ENCODE assay signal across 8 cellular contexts in the genomic region with DNA sequence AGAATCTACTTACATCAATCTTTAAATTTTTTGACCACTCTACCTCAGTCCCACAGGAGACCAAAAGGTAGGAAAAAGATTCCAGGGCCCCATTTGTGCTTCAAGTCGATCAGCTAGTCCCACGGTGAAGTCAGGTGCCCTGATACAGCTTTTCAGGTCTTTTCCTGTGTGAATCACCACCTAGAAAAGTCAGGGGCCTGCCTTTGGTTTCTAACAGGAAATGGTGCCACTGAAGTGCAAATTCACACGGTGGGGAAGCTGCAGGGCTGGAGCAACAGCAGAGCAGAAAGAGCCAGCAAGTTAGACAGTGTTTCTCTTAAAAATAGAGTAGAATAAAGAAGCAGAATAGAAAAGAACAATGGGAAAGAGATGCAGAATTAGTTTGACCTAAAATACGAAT.
A peak's percentile ranks its signal among the peaks of the same experiment; 100 is the strongest.
DNase-seq lines count a peak whose midpoint lies in the region; ATAC-seq and TF ChIP-seq lines count a peak whose summit lies in the region.

No MANE protein-coding gene starts in this region.

- H3K27ac ChIP-seq in Peyer's patch, result peak overlapping the region in 3 of 4 donors; percentile 28 to 69 (median 29)

- ATAC-seq in GM18502 (IDR thresholded peaks at IDR 0.05; ENCODE audit: poor library complexity, unreplicated experiment) (peak; percentile 96), HG02763 (IDR thresholded peaks at IDR 0.05; ENCODE audit: unreplicated experiment) (peak; percentile 86)

- H3K4me1 ChIP-seq in Peyer's patch, result peaks cover 0 to 12% (median 1%) of the 10 kb centered on the region in 4 donors

- no peak overlapping the region for H3K4me3 ChIP-seq in Peyer's patch

- DNase-seq in Peyer's patch (peak in 2 of 3 donors; percentile 78 to 83), osteocyte (ENCODE audit: extremely low spot score, unreplicated experiment) (no peak), NCI-H446 treated with DMSO at 0.1 percent for 48 hours (lab: John Stamatoyannopoulos, UW) (no peak), LoVo (ENCODE audit: low spot score) (no peak), NOMO-1 (lab: John Stamatoyannopoulos, UW; ENCODE audit: unreplicated experiment in 2 of 2) (no peak)
- DNase-seq in activated naive CD8-positive, alpha-beta T cell treated with anti-CD3 and anti-CD28 coated beads for 36 hours, result peak; percentile 63

- no peaks in the 10 kb centered on the region for H3K27me3 Mint-ChIP-seq in activated naive CD8-positive, alpha-beta T cell treated with anti-CD3 and anti-CD28 coated beads for 36 hours
- no peaks in the 10 kb centered on the region for H3K27me3 Mint-ChIP-seq in osteocyte (ENCODE audit: unreplicated experiment)

- H3K36me3 ChIP-seq in Peyer's patch, result no peaks in the 10 kb centered on the region

- H3K4me1 Mint-ChIP-seq in activated naive CD8-positive, alpha-beta T cell treated with anti-CD3 and anti-CD28 coated beads for 36 hours, result peaks cover 68% of the 10 kb centered on the region
- peaks cover 20% of the 10 kb centered on the region for H3K4me1 Mint-ChIP-seq in osteocyte (ENCODE audit: unreplicated experiment)

- no peaks in the 10 kb centered on the region for H3K27me3 ChIP-seq in Peyer's patch

- TF ChIP-seq POLR2A in Peyer's patch (IDR thresholded peaks at IDR 0.05), result no peak

- peak overlapping the region; percentile 88 for H3K27ac Mint-ChIP-seq in activated naive CD8-positive, alpha-beta T cell treated with anti-CD3 and anti-CD28 coated beads for 36 hours
- H3K27ac Mint-ChIP-seq in osteocyte (ENCODE audit: unreplicated experiment), result peak overlapping the region; percentile 23

- no peak for TF ChIP-seq CTCF in Peyer's patch (IDR thresholded peaks at IDR 0.05)
- no peak for TF ChIP-seq CTCF in osteocyte (IDR thresholded peaks at IDR 0.05)

- peaks cover 20% of the 10 kb centered on the region for H3K9me3 Mint-ChIP-seq in activated naive CD8-positive, alpha-beta T cell treated with anti-CD3 and anti-CD28 coated beads for 36 hours
- no peaks in the 10 kb centered on the region for H3K9me3 Mint-ChIP-seq in osteocyte (ENCODE audit: unreplicated experiment)

- H3K36me3 Mint-ChIP-seq in activated naive CD8-positive, alpha-beta T cell treated with anti-CD3 and anti-CD28 coated beads for 36 hours, result peaks cover 30% of the 10 kb centered on the region
- H3K36me3 Mint-ChIP-seq in osteocyte (ENCODE audit: unreplicated experiment), result peaks cover 16% of the 10 kb centered on the region

- peak overlapping the region; percentile 83 for H3K4me3 Mint-ChIP-seq in activated naive CD8-positive, alpha-beta T cell treated with anti-CD3 and anti-CD28 coated beads for 36 hours
- no peak overlapping the region for H3K4me3 Mint-ChIP-seq in osteocyte (ENCODE audit: unreplicated experiment)

- H3K9me3 ChIP-seq in Peyer's patch, result no peaks in the 10 kb centered on the region

Comparison
In these comparisons a context has a peak if more than half of its experiments do, and no peak if none do; other contexts are left out.
1. DNase-seq: peak in Peyer's patch (2 of 3) and activated naive CD8-positive, alpha-beta T cell treated with anti-CD3 and anti-CD28 coated beads for 36 hours (single experiment); none in osteocyte (single experiment), NCI-H446 treated with DMSO at 0.1 percent for 48 hours (single experiment), LoVo (single experiment) and NOMO-1 (0 of 2).